Comparison of ENCODE assay signal across 8 cellular contexts in the genomic region with DNA sequence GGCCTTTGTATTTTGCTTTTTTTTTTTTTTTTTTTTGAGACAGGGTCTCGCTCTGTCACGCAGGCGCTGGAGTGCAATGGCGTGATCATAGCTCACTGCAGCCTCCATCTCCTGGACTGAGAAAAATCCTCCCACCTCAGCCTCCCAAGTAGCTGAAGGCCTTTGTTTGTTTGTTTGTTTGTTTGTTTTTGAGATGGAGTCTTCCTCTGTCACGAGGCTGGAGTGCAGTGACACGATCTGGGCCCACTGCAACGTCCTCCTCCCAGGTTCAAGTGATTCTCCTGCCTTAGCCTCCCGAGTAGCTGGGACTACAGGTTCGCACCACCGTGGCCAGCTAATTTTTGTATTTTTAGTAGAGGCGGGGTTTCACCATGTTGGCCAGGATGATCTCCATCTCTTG. TPM values are rescaled to one million over a fixed set of nuclear protein-coding genes. Genes with fewer than 3 reads are reported as not detected.
DNase-seq lines count a peak whose midpoint lies in the region; TF ChIP-seq lines count a peak whose summit lies in the region.
"Not testable (repeated sequence)": the region's sequence is repeated elsewhere in the genome, so short reads cannot be mapped to it uniquely, and the experiment has no call there.

No MANE protein-coding gene starts in this region.

- H3K27me3 Mint-ChIP-seq in activated CD4-positive, alpha-beta T cell treated with anti-CD3 and anti-CD28 coated beads, Interleukin-2, amount 10 ng/mL, durations not matched to agents 24 days and 14 days = not testable (repeated sequence)

- H2BK15ac ChIP-seq in mesendoderm (replicated peaks; ENCODE audit: low read depth) = not testable (repeated sequence)

- H3K27me3 ChIP-seq in Karpas-422 (ENCODE audit: low read length); cardiac muscle cell; mesendoderm (ENCODE audit: insufficient read depth, low read length, poor library complexity); trophoblast cell (ENCODE audit: insufficient read depth, low read length); tibial artery: not testable (repeated sequence)

- not testable (repeated sequence) for H3K9me3 Mint-ChIP-seq in activated CD4-positive, alpha-beta T cell treated with anti-CD3 and anti-CD28 coated beads, Interleukin-2, amount 10 ng/mL, durations not matched to agents 24 days and 14 days

- TF ChIP-seq CTCF in C4-2B (conservative IDR thresholded peaks at IDR 0.05); coronary artery (IDR thresholded peaks at IDR 0.05); cardiac muscle cell (IDR thresholded peaks at IDR 0.05; ENCODE audit: low read depth, low read length); tibial artery (IDR thresholded peaks at IDR 0.05): not testable (repeated sequence)

- H2BK120ac ChIP-seq in mesendoderm (ENCODE audit: low read depth, low read length); trophoblast cell (ENCODE audit: insufficient read depth, low read length, poor library complexity): not testable (repeated sequence)

- H4K8ac ChIP-seq in mesendoderm (ENCODE audit: low read depth, low read length); trophoblast cell (ENCODE audit: low read depth, low read length): not testable (repeated sequence)

- H3K79me1 ChIP-seq in mesendoderm (ENCODE audit: low read length) = not testable (repeated sequence)
- peaks cover 18% of the 10 kb centered on the region for H3K79me1 ChIP-seq in trophoblast cell (ENCODE audit: low read length)

- H4K91ac ChIP-seq in trophoblast cell (ENCODE audit: low read depth, low read length) = not testable (repeated sequence)

- intact Hi-C loops in activated CD4-positive, alpha-beta T cell treated with anti-CD3 and anti-CD28 coated beads, Interleukin-2, amount 10 ng/mL, durations not matched to agents 24 days and 14 days (cut with micrococcal nuclease); tibial artery (cut with DNase I; ENCODE audit: low total_unique reads): not testable (repeated sequence)

- not testable (repeated sequence) for H3K4ac ChIP-seq in mesendoderm (ENCODE audit: low read depth, low read length)
- H3K4ac ChIP-seq in trophoblast cell (ENCODE audit: low read depth, low read length) = peak overlapping the region; percentile 92

- peaks cover 64% of the 10 kb centered on the region for H3K4me1 ChIP-seq in Karpas-422 (ENCODE audit: low read length)
- H3K4me1 ChIP-seq in cardiac muscle cell (ENCODE audit: low read depth) = peaks cover 22% of the 10 kb centered on the region
- not testable (repeated sequence) for H3K4me1 ChIP-seq in mesendoderm (ENCODE audit: control insufficient read depth, low read depth, low read length); trophoblast cell (ENCODE audit: control insufficient read depth in 1 of 2, insufficient read depth in 2 of 2, low read length in 2 of 2)
- H3K4me1 ChIP-seq in tibial artery = peaks cover 0 to 60% (median 29%) of the 10 kb centered on the region in 4 donors

- H3K4me2 ChIP-seq in Karpas-422 (ENCODE audit: low read depth, low read length, poor library complexity, severe bottlenecking) (peak overlapping the region; percentile 96), trophoblast cell (ENCODE audit: low read length) (peak overlapping the region; percentile 40)
- H3K4me2 ChIP-seq in mesendoderm (ENCODE audit: low read length) = not testable (repeated sequence)

- H3K9ac ChIP-seq in Karpas-422 (ENCODE audit: low read length); trophoblast cell (ENCODE audit: low read length): not testable (repeated sequence)
- H3K9ac ChIP-seq in mesendoderm (ENCODE audit: low read length) = peak overlapping the region; percentile 99

- peak overlapping the region; percentile 31 for H3K27ac ChIP-seq in C4-2B
- H3K27ac ChIP-seq in Karpas-422 (ENCODE audit: low read length) = 0 out of 2 replicates have a peak overlapping the region, but pooled peaks have one; percentile 60
- peak overlapping the region; percentile 55 to 99 for H3K27ac ChIP-seq in coronary artery
- H3K27ac ChIP-seq in cardiac muscle cell; mesendoderm (ENCODE audit: low read depth, low read length); trophoblast cell (ENCODE audit: low read depth, low read length): not testable (repeated sequence)
- H3K27ac ChIP-seq in tibial artery = peak overlapping the region; percentile 87 to 95

- peak overlapping the region; percentile 94 for H3K4me3 Mint-ChIP-seq in activated CD4-positive, alpha-beta T cell treated with anti-CD3 and anti-CD28 coated beads, Interleukin-2, amount 10 ng/mL, durations not matched to agents 24 days and 14 days

- peak overlapping the region; percentile 7 for H4K12ac ChIP-seq in trophoblast cell (ENCODE audit: low read depth, low read length)

- not testable (repeated sequence) for H3K9me3 ChIP-seq in Karpas-422 (ENCODE audit: low read length); cardiac muscle cell (ENCODE audit: low read depth); trophoblast cell (ENCODE audit: insufficient read depth, low read depth, low read length); tibial artery

- not testable (repeated sequence) for H3K9me2 ChIP-seq in Karpas-422 (replicated peaks; ENCODE audit: insufficient read depth, low read length)

- H3K79me2 ChIP-seq in Karpas-422 (ENCODE audit: low read length) = peaks cover 70% of the 10 kb centered on the region
- H3K79me2 ChIP-seq in mesendoderm (ENCODE audit: control insufficient read depth, insufficient read depth, low read length) = peaks cover 64% of the 10 kb centered on the region
- H3K79me2 ChIP-seq in trophoblast cell (ENCODE audit: control insufficient read depth, insufficient read depth, low read length, poor library complexity) = peaks cover 21% of the 10 kb centered on the region

- WGBS in mesendoderm (ENCODE audit: extremely low coverage, insufficient coverage, low lambda C conversion rate) = no CpG with 5 or more reads among the region's 11 CpGs
- WGBS in trophoblast cell (ENCODE audit: extremely low coverage, insufficient coverage, insufficient read length) = no CpG with 5 or more reads among the region's 11 CpGs

- peak overlapping the region; percentile 71 for H3K56ac ChIP-seq in mesendoderm (ENCODE audit: low read length)

- not testable (repeated sequence) for H4K20me1 ChIP-seq in Karpas-422 (ENCODE audit: insufficient read depth, low read depth, low read length)

- peak overlapping the region; percentile 15 for H2BK12ac ChIP-seq in trophoblast cell (ENCODE audit: low read length)

- H3K27ac Mint-ChIP-seq in activated CD4-positive, alpha-beta T cell treated with anti-CD3 and anti-CD28 coated beads, Interleukin-2, amount 10 ng/mL, durations not matched to agents 24 days and 14 days = not testable (repeated sequence)

- not testable (repeated sequence) for H2AK5ac ChIP-seq in mesendoderm (ENCODE audit: low read length); trophoblast cell (ENCODE audit: low read length)

- H3K36me3 Mint-ChIP-seq in activated CD4-positive, alpha-beta T cell treated with anti-CD3 and anti-CD28 coated beads, Interleukin-2, amount 10 ng/mL, durations not matched to agents 24 days and 14 days (ENCODE audit: low read depth) = peaks cover 15% of the 10 kb centered on the region

- H3K18ac ChIP-seq in mesendoderm (ENCODE audit: low read length); trophoblast cell (ENCODE audit: low read length): not testable (repeated sequence)

- H3K36me3 ChIP-seq in Karpas-422 (ENCODE audit: insufficient read depth, low read length); cardiac muscle cell; mesendoderm (ENCODE audit: control insufficient read depth, insufficient read depth, low read length); trophoblast cell (ENCODE audit: control insufficient read depth in 1 of 2, insufficient read depth in 2 of 2, low read length in 2 of 2); tibial artery: not testable (repeated sequence)

- not testable (repeated sequence) for H3K14ac ChIP-seq in trophoblast cell (ENCODE audit: low read length)

- not testable (repeated sequence) for H3K23ac ChIP-seq in mesendoderm (ENCODE audit: low read length); trophoblast cell (ENCODE audit: low read length)

- not testable (repeated sequence) for H2AFZ ChIP-seq in Karpas-422 (ENCODE audit: low read length); trophoblast cell (ENCODE audit: insufficient read depth, low read length, poor library complexity)

- H3K4me1 Mint-ChIP-seq in activated CD4-positive, alpha-beta T cell treated with anti-CD3 and anti-CD28 coated beads, Interleukin-2, amount 10 ng/mL, durations not matched to agents 24 days and 14 days = peaks cover 44% of the 10 kb centered on the region

- not testable (repeated sequence) for DNase-seq in Karpas-422; activated CD4-positive, alpha-beta T cell treated with anti-CD3 and anti-CD28 coated beads, Interleukin-2, amount 10 ng/mL, durations not matched to agents 24 days and 14 days; coronary artery (ENCODE audit: low spot score); cardiac muscle cell (ENCODE audit: low read depth in 1 of 2, low spot score in 1 of 2); mesendoderm; trophoblast cell; tibial artery

- H2BK5ac ChIP-seq in mesendoderm (ENCODE audit: low read length); trophoblast cell (ENCODE audit: low read depth, low read length, poor library complexity): not testable (repeated sequence)

- peak overlapping the region; percentile 99; the same call in 1 of the 2 replicates for H3K4me3 ChIP-seq in Karpas-422 (ENCODE audit: low read length)
- H3K4me3 ChIP-seq in coronary artery = peak overlapping the region; percentile 96
- H3K4me3 ChIP-seq in cardiac muscle cell = peak overlapping the region; percentile 80
- not testable (repeated sequence) for H3K4me3 ChIP-seq in mesendoderm (ENCODE audit: low read length); trophoblast cell (ENCODE audit: low read depth, low read length)
- peak overlapping the region; percentile 83 to 94 for H3K4me3 ChIP-seq in tibial artery

- H4K5ac ChIP-seq in mesendoderm (ENCODE audit: low read length) = not testable (repeated sequence)

RNA-seq across cellular contexts. Expression of a gene that starts 2.3 kb away (rescaled TPM):
- total RNA-seq in Karpas-422 (2014; rRNA removed; shearing (Covaris generic); ENCODE audit: low replicate concordance) = 37.6 and 50.5 TPM in 2 replicates
- 26.1 and 26.8 TPM in 2 replicates for total RNA-seq in activated CD4-positive, alpha-beta T cell treated with anti-CD3 and anti-CD28 coated beads, Interleukin-2, amount 10 ng/mL, durations not matched to agents 24 days and 14 days
- total RNA-seq in cardiac muscle cell = 130 and 167 TPM in 2 replicates
- 118 and 162 TPM in 2 replicates for polyA plus RNA-seq in cardiac muscle cell
- polyA plus RNA-seq in mesendoderm (2013, experiment 1 of 2) = 212 TPM
- polyA plus RNA-seq in mesendoderm (2013, experiment 2 of 2) = 218 TPM
- polyA plus RNA-seq in trophoblast cell (2013) = 100 and 103 TPM in 2 replicates
